Comparison of ENCODE assay signal across 8 cellular contexts in genomic region chr7:139683137-139683871, GRCh38.
A peak's percentile ranks its signal among the peaks of the same experiment; 100 is the strongest.
DNase-seq lines count a peak whose midpoint lies in the region; ATAC-seq, FAIRE-seq and TF ChIP-seq lines count a peak whose summit lies in the region.

No MANE protein-coding gene starts in this region.

- H3K36me3 ChIP-seq in osteoblast (ENCODE audit: insufficient read depth, low read length), result peaks cover under 1% of the 10 kb centered on the region

- peak; percentile 58 for DNase-seq in osteoblast (ENCODE audit: insufficient read length, low spot score, missing footprints)
- DNase-seq in NK-92 treated with Interleukin-12 subunit alpha and Interleukin-12 subunit beta, amount 100 ng/mL, for 24 hours (lab: John Stamatoyannopoulos, UW), result no peak
- DNase-seq in GM12891 (ENCODE audit: insufficient read length, low spot score), result no peak

- H3K27me3 ChIP-seq in osteoblast (ENCODE audit: insufficient read depth, low read length), result no peaks in the 10 kb centered on the region

- no peaks in the 10 kb centered on the region for H3K27me3 Mint-ChIP-seq in dendritic cell treated with granulocyte-macrophage colony-stimulating factor and Interleukin-4, amounts not matched to agents 40 ng/mL and 50 ng/mL, for 4 days

- no peak overlapping the region for H3K4me3 Mint-ChIP-seq in dendritic cell treated with granulocyte-macrophage colony-stimulating factor and Interleukin-4, amounts not matched to agents 40 ng/mL and 50 ng/mL, for 4 days

- peak overlapping the region; percentile 99 for H3K27ac ChIP-seq in osteoblast (ENCODE audit: low read depth, low read length)

- no peak overlapping the region for H3K4me3 ChIP-seq in osteoblast (ENCODE audit: insufficient read depth, low read length)

- peaks cover 54% of the 10 kb centered on the region for H3K4me1 Mint-ChIP-seq in dendritic cell treated with granulocyte-macrophage colony-stimulating factor and Interleukin-4, amounts not matched to agents 40 ng/mL and 50 ng/mL, for 4 days (ENCODE audit: low read depth)

- H3K79me2 ChIP-seq in osteoblast (ENCODE audit: insufficient read depth, low read length), result peaks cover 45% of the 10 kb centered on the region

- H3K27ac Mint-ChIP-seq in dendritic cell treated with granulocyte-macrophage colony-stimulating factor and Interleukin-4, amounts not matched to agents 40 ng/mL and 50 ng/mL, for 4 days, result peak overlapping the region; percentile 42

- no peak for TF ChIP-seq POLR2A in GM12891 (IDR thresholded peaks at IDR 0.05; ENCODE audit: low read depth, low read length)

- H3K9me3 Mint-ChIP-seq in dendritic cell treated with granulocyte-macrophage colony-stimulating factor and Interleukin-4, amounts not matched to agents 40 ng/mL and 50 ng/mL, for 4 days, result peaks cover 16% of the 10 kb centered on the region

- peak overlapping the region; percentile 69 for H3K4me2 ChIP-seq in osteoblast (ENCODE audit: insufficient read depth, low read length)

- no peaks in the 10 kb centered on the region for H3K9me3 ChIP-seq in osteoblast (ENCODE audit: low read depth, low read length)

- no peak overlapping the region for H2AFZ ChIP-seq in osteoblast (ENCODE audit: low read length)

- peak; percentile 46 for ATAC-seq in GM18858 (IDR thresholded peaks at IDR 0.05; ENCODE audit: unreplicated experiment)
- ATAC-seq in HG03175 (IDR thresholded peaks at IDR 0.05; ENCODE audit: unreplicated experiment), result peak; percentile 44
- ATAC-seq in HG02938 (IDR thresholded peaks at IDR 0.05; ENCODE audit: unreplicated experiment), result no peak
- no peak for ATAC-seq in GM21717 (IDR thresholded peaks at IDR 0.05; ENCODE audit: unreplicated experiment)

- TF ChIP-seq CTCF in osteoblast (IDR thresholded peaks at IDR 0.05; ENCODE audit: extremely low read depth, low read depth, low read length), result no peak

- H3K36me3 Mint-ChIP-seq in dendritic cell treated with granulocyte-macrophage colony-stimulating factor and Interleukin-4, amounts not matched to agents 40 ng/mL and 50 ng/mL, for 4 days (ENCODE audit: low read depth), result peaks cover 20% of the 10 kb centered on the region

- no peaks in the 10 kb centered on the region for H4K20me1 ChIP-seq in osteoblast (ENCODE audit: insufficient read depth, low read length)

- H3K4me1 ChIP-seq in osteoblast (ENCODE audit: insufficient read depth, low read length), result peaks cover 60% of the 10 kb centered on the region

- FAIRE-seq in GM12891 (lab: Jason Lieb, UNC), result no peak

- intact Hi-C loops in dendritic cell treated with granulocyte-macrophage colony-stimulating factor and Interleukin-4, amounts not matched to agents 40 ng/mL and 50 ng/mL, for 4 days (cut with micrococcal nuclease), result no loop called here

TF ChIP-seq in GM12891, 5 proteins besides CTCF, POLR2A, EP300 and RAD21:
- no peak for TF ChIP-seq SPI1 (IDR thresholded peaks at IDR 0.05; ENCODE audit: low read depth, low read length)
- TF ChIP-seq POLR2AphosphoS5 (IDR thresholded peaks at IDR 0.05; ENCODE audit: low read depth, low read length), result no peak
- TF ChIP-seq PAX5 (IDR thresholded peaks at IDR 0.05; ENCODE audit: insufficient read depth, low read length, severe bottlenecking), result no peak
- TF ChIP-seq POU2F2 (IDR thresholded peaks at IDR 0.05; ENCODE audit: low read depth, low read length), result no peak
- TF ChIP-seq TAF1 (IDR thresholded peaks at IDR 0.05; ENCODE audit: low read depth, low read length), result no peak

Comparison
In these comparisons a context has a peak if more than half of its experiments do, and no peak if none do; other contexts are left out.
1. ATAC-seq: peak in GM18858 (single experiment) and HG03175 (single experiment); none in HG02938 (single experiment) and GM21717 (single experiment).